ENCODE assay signal across 16 cellular contexts in the genomic region with DNA sequence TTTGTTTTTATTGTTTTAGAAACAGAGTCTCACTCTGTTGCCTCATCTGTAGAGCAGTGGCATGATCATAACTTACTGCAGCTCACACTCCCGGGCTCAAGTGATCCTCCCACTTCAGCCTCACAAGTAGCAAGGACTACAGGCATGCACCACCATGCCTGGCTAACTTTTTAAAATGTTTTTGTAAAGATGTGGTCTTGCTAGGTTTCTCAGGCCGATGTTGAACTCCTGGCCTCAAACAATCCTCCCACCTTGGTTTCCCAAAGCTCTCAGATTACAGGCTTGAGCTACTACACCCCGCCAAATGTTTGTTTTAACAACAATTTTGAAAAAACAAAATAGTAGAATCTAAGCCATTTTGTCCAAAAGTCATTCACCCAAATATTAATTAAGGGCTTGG.
DNase-seq lines count a peak whose midpoint lies in the region; ATAC-seq and TF ChIP-seq lines count a peak whose summit lies in the region.
"Had no signal": no experiment of that assay in that cellular context is flagged by ENCODE, and none has a peak within 500 bp of the region (broad histone marks: within the 10 kb centered on the region; RNA-seq: fewer than 3 reads in every experiment).

No MANE protein-coding gene starts in this region.

- POLR2A ChIA-PET in HEK293 (lab: Yijun Ruan, JAX): no interaction called here

- ATAC-seq in HG02623 (IDR thresholded peaks at IDR 0.05; ENCODE audit: unreplicated experiment): no peak
- ATAC-seq: A549; CD8-positive, alpha-beta T cell had no signal

- H3K9me3 ChIP-seq in HEK293 (ENCODE audit: control insufficient read depth, insufficient read depth, low read depth, low read length): no peaks in the 10 kb centered on the region
- H3K9me3 ChIP-seq: A549, Caco-2 had no signal

- CTCF ChIA-PET in HEK293 (lab: Yijun Ruan, JAX): no interaction called here

- no peak for TF ChIP-seq CTCF in HEK293 (tag by site-specific recombination; IDR thresholded peaks at IDR 0.05)

- no peak overlapping the region for H3K27ac ChIP-seq in HEK293 (ENCODE audit: extremely low read depth, low read depth, low read length)
- H3K27ac ChIP-seq: 22Rv1; A549; BLaER1 treated with 17β-estradiol and CSF1 and Interleukin-3, amounts not matched to agents 10 nM and 100 nM; C4-2B had no signal

- no peaks in the 10 kb centered on the region for H3K36me3 ChIP-seq in HEK293 (ENCODE audit: control insufficient read depth in 2 of 2, insufficient read depth in 1 of 2, low read length in 2 of 2)
- H3K36me3 ChIP-seq: BLaER1 treated with 17β-estradiol and CSF1 and Interleukin-3, amounts not matched to agents 10 nM and 100 nM had no signal

- DNase-seq in amniotic epithelial cell (ENCODE audit: low read depth) (peak; percentile 7), left kidney (ENCODE audit: low read depth, low spot score) (peak; percentile 65)
- DNase-seq in activated naive CD4-positive, alpha-beta T cell (lab: John Stamatoyannopoulos, UW): no peak
- DNase-seq: AML-193; Caco-2; Calu3; CD4-positive, alpha-beta T cell; CD8-positive, alpha-beta T cell; DMS79 treated with DMSO at 0.1 percent for 48 hours; GF-D8 had no signal

- H3K4me3 ChIP-seq in HEK293 (ENCODE audit: low read depth, low read length): no peak overlapping the region
- H3K4me3 ChIP-seq: A549; BLaER1 treated with 17β-estradiol and CSF1 and Interleukin-3, amounts not matched to agents 10 nM and 100 nM had no signal

- no peaks in the 10 kb centered on the region for H3K4me1 ChIP-seq in HEK293 (ENCODE audit: control insufficient read depth, insufficient read depth, low read length)
- H3K4me1 ChIP-seq: A549, Caco-2 had no signal

TF ChIP-seq in HEK293, 187 proteins besides CTCF, POLR2A, EP300 and RAD21:
- TF ChIP-seq, protein P1, sequence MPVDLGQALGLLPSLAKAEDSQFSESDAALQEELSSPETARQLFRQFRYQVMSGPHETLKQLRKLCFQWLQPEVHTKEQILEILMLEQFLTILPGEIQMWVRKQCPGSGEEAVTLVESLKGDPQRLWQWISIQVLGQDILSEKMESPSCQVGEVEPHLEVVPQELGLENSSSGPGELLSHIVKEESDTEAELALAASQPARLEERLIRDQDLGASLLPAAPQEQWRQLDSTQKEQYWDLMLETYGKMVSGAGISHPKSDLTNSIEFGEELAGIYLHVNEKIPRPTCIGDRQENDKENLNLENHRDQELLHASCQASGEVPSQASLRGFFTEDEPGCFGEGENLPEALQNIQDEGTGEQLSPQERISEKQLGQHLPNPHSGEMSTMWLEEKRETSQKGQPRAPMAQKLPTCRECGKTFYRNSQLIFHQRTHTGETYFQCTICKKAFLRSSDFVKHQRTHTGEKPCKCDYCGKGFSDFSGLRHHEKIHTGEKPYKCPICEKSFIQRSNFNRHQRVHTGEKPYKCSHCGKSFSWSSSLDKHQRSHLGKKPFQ (tag by site-specific recombination; IDR thresholded peaks at IDR 0.05): 0 out of 2 replicates have a peak, but pooled peaks have one; percentile 7
- no peak for TF ChIP-seq ZFHX2 (tag by site-specific recombination; conservative IDR thresholded peaks at IDR 0.05)
- no peak for TF ChIP-seq ZNF341 (tag by site-specific recombination; IDR thresholded peaks at IDR 0.05; ENCODE audit: low read depth)

Comparison
In these comparisons a context has a peak if more than half of its experiments do, and no peak if none do; other contexts are left out.
1. DNase-seq: peak in amniotic epithelial cell (single experiment) and left kidney (single experiment); none in activated naive CD4-positive, alpha-beta T cell (0 of 4).